8 cellular contexts compared by ENCODE assay signal in the genomic region with DNA sequence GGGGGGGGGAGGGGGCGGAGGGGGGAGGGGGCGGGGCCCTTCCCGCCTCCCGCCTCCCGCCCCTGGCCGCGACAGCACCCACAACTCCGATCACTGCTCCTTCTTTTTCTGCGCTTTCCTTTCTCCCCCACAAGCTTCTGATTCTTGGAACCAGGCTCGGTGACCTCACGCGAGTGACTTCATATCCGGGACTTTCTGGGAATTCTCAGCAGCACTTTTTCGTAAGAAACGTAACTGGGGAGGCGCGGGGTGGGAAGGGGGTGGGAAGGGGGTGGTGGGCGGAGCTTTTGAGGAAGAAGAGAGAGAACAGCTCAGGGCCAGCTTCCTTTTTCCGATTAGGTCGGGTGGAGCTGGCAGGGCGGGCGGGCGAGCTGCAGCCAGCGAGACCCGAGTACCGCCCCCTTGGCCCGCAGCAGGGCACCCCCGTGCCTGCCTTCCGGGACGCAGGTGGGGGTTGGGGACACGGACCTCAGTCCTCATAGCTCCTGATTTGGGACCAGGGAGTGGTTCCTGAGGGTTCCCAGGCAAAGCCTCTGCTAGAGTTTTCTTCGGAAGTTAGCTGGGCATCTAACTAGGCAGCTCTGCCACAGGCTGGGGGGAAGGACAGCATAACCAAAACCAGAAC. TPM values are rescaled to one million over a fixed set of nuclear protein-coding genes. Genes with fewer than 3 reads are reported as not detected.
DNase-seq lines count a peak whose midpoint lies in the region; ATAC-seq and TF ChIP-seq lines count a peak whose summit lies in the region.

No MANE protein-coding gene starts in this region.

- peak; percentile 52 for DNase-seq in Jurkat, Clone E6-1 (ENCODE audit: low read depth, low spot score)
- peak; percentile 73 for DNase-seq in SKM-1 (lab: John Stamatoyannopoulos, UW; ENCODE audit: unreplicated experiment)
- DNase-seq in activated naive CD8-positive, alpha-beta T cell treated with anti-CD3 and anti-CD28 coated beads for 36 hours, result peak; percentile 81
- DNase-seq in glutamatergic neuron, result peak; percentile 61
- peak; percentile 79 for DNase-seq in occipital lobe (lab: John Stamatoyannopoulos, UW)
- DNase-seq in superior temporal gyrus (ENCODE audit: extremely low spot score), result peak; percentile 77

- ATAC-seq in GM18498 (IDR thresholded peaks at IDR 0.05; ENCODE audit: unreplicated experiment), result peak; percentile 45

- no peaks in the 10 kb centered on the region for H3K27me3 Mint-ChIP-seq in activated naive CD8-positive, alpha-beta T cell treated with anti-CD3 and anti-CD28 coated beads for 36 hours
- H3K27me3 Mint-ChIP-seq in glutamatergic neuron (ENCODE audit: unreplicated experiment), result peaks cover 18% of the 10 kb centered on the region

- peaks cover 43% of the 10 kb centered on the region for H3K4me1 Mint-ChIP-seq in activated naive CD8-positive, alpha-beta T cell treated with anti-CD3 and anti-CD28 coated beads for 36 hours
- H3K4me1 Mint-ChIP-seq in glutamatergic neuron (ENCODE audit: low read depth, unreplicated experiment), result peaks cover 41% of the 10 kb centered on the region

- peaks cover 5% of the 10 kb centered on the region for H3K36me3 Mint-ChIP-seq in activated naive CD8-positive, alpha-beta T cell treated with anti-CD3 and anti-CD28 coated beads for 36 hours
- H3K36me3 Mint-ChIP-seq in glutamatergic neuron (ENCODE audit: unreplicated experiment), result no peaks in the 10 kb centered on the region

- H3K9me3 Mint-ChIP-seq in activated naive CD8-positive, alpha-beta T cell treated with anti-CD3 and anti-CD28 coated beads for 36 hours, result peaks cover 7% of the 10 kb centered on the region
- H3K9me3 Mint-ChIP-seq in glutamatergic neuron (ENCODE audit: unreplicated experiment), result peaks cover 16% of the 10 kb centered on the region

- peak overlapping the region; percentile 78 for H3K27ac ChIP-seq in 22Rv1

- peak overlapping the region; percentile 56 for H3K4me3 Mint-ChIP-seq in activated naive CD8-positive, alpha-beta T cell treated with anti-CD3 and anti-CD28 coated beads for 36 hours
- H3K4me3 Mint-ChIP-seq in glutamatergic neuron (ENCODE audit: unreplicated experiment), result peak overlapping the region; percentile 85

- H3K27ac Mint-ChIP-seq in activated naive CD8-positive, alpha-beta T cell treated with anti-CD3 and anti-CD28 coated beads for 36 hours, result peak overlapping the region; percentile 87
- H3K27ac Mint-ChIP-seq in glutamatergic neuron (ENCODE audit: unreplicated experiment), result peak overlapping the region; percentile 86

- TF ChIP-seq CTCF in 22Rv1 (IDR thresholded peaks at IDR 0.05) (no peak), glutamatergic neuron (IDR thresholded peaks at IDR 0.05; ENCODE audit: partially characterized antibody, unreplicated experiment) (no peak)

- peak overlapping the region; percentile 65 for H3K4me3 ChIP-seq in Jurkat, Clone E6-1 (ENCODE audit: low read length)

RNA-seq across cellular contexts. Expression of a gene that starts 14.6 kb away (rescaled TPM):
- not detected for polyA plus RNA-seq in Jurkat, Clone E6-1 (2012; ENCODE audit: insufficient read depth, insufficient read length)
- total RNA-seq in activated naive CD8-positive, alpha-beta T cell treated with anti-CD3 and anti-CD28 coated beads for 36 hours, result under 1 TPM; 0.66 to 0.91 TPM
- total RNA-seq in glutamatergic neuron (ENCODE audit: unreplicated experiment) (0.34 TPM), occipital lobe (not detected)

RNA-seq across cellular contexts. Expression of a gene that starts 24.4 kb away (rescaled TPM):
- 4.5 TPM for polyA plus RNA-seq in Jurkat, Clone E6-1 (2012; ENCODE audit: insufficient read depth, insufficient read length)
- 10 to 100 TPM; 53.4 to 54.8 TPM for total RNA-seq in activated naive CD8-positive, alpha-beta T cell treated with anti-CD3 and anti-CD28 coated beads for 36 hours
- total RNA-seq in glutamatergic neuron (ENCODE audit: unreplicated experiment) (11.1 TPM), occipital lobe (5.9 TPM)

Comparison
In these comparisons a context has a peak if more than half of its experiments do, and no peak if none do; other contexts are left out.
1. Peak in every context shown above with its lines: DNase-seq, ATAC-seq, H3K4me3 ChIP-seq and H3K27ac ChIP-seq.